ENCODE assay signal across 8 cellular contexts in the genomic region with DNA sequence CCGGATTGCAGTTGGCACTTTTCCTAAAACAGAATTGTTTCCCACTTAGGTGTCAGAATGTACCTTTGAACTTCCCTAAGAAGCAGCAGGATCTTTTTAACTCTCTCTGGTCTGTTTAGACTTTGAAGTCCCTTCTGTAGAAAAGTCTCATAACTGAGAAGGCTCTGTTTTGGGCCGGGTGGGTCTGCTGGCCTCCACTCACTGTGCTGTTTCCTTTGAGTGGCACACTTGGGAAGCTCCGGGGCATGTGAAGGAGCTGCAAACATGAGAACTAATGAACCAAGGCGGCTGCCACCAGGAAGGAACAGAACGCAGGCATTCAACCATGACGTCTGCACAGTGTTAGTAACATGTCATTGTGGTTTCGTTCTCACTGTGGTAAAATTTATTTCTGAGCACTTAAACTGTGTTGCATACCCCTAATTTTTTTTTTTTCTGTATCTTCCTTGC. TPM values are rescaled to one million over a fixed set of nuclear protein-coding genes. Genes with fewer than 3 reads are reported as not detected.
DNase-seq lines count a peak whose midpoint lies in the region; ATAC-seq, FAIRE-seq and TF ChIP-seq lines count a peak whose summit lies in the region.

No MANE protein-coding gene starts in this region.

- H3K27me3 Mint-ChIP-seq in effector memory CD8-positive, alpha-beta T cell, result no peaks in the 10 kb centered on the region
- H3K27me3 Mint-ChIP-seq in endothelial cell (ENCODE audit: unreplicated experiment), result no peaks in the 10 kb centered on the region

- H3K4me1 Mint-ChIP-seq in effector memory CD8-positive, alpha-beta T cell (ENCODE audit: low read depth in 2 of 2), result peaks cover 14 to 25% of the 10 kb centered on the region in 2 donors
- H3K4me1 Mint-ChIP-seq in endothelial cell (ENCODE audit: unreplicated experiment), result no peaks in the 10 kb centered on the region

- peak; percentile 94 for FAIRE-seq in GM18507 (lab: Jason Lieb, UNC)

- no peaks in the 10 kb centered on the region for H3K9me3 Mint-ChIP-seq in effector memory CD8-positive, alpha-beta T cell
- H3K9me3 Mint-ChIP-seq in endothelial cell (ENCODE audit: unreplicated experiment), result no peaks in the 10 kb centered on the region

- H3K27ac Mint-ChIP-seq in effector memory CD8-positive, alpha-beta T cell, result peak overlapping the region; percentile 96 to 97
- H3K27ac Mint-ChIP-seq in endothelial cell (ENCODE audit: unreplicated experiment), result no peak overlapping the region

- peak overlapping the region; percentile 78 to 87 for H3K4me3 Mint-ChIP-seq in effector memory CD8-positive, alpha-beta T cell
- no peak overlapping the region for H3K4me3 Mint-ChIP-seq in endothelial cell (ENCODE audit: unreplicated experiment)

- peaks cover 41% of the 10 kb centered on the region for H3K36me3 Mint-ChIP-seq in effector memory CD8-positive, alpha-beta T cell (ENCODE audit: insufficient read depth)
- peaks cover 10% of the 10 kb centered on the region for H3K36me3 Mint-ChIP-seq in endothelial cell (ENCODE audit: low read depth, unreplicated experiment)

- peak; percentile 82 for ATAC-seq in effector memory CD8-positive, alpha-beta T cell (replicated peaks)

- DNase-seq in GM18507 (ENCODE audit: extremely low spot score, insufficient read length, low read depth) (no peak), HT-29 (ENCODE audit: low spot score) (peak; percentile 44), Ammon's horn (ENCODE audit: low spot score) (no peak), KG1 (lab: John Stamatoyannopoulos, UW) (no peak), endothelial cell (ENCODE audit: low spot score) (no peak)
- peak; percentile 33 to 43 for DNase-seq in activated CD4-positive, alpha-beta T cell treated with anti-CD3 and anti-CD28 coated beads for 24 hours (ENCODE audit: low read depth in 2 of 2)
- peak; percentile 64 to 71 (median 68) for DNase-seq in effector memory CD8-positive, alpha-beta T cell
- DNase-seq in stimulated activated CD4-positive, alpha-beta T cell treated with anti-CD3 and anti-CD28 coated beads, TNF-alpha, amount 100 ng/mL, for 4 hours (ENCODE audit: low read depth in 3 of 3), result peak in 2 of 3 experiments; percentile 30 to 49

- no peak for TF ChIP-seq CTCF in endothelial cell (IDR thresholded peaks at IDR 0.05; ENCODE audit: unreplicated experiment)

RNA-seq across cellular contexts. Expression of a gene that starts 19.5 kb away (rescaled TPM):
- 1.8 and 2.0 TPM in 2 replicates for total RNA-seq in HT-29 (2014; rRNA removed; shearing (Covaris generic))
- total RNA-seq in endothelial cell (ENCODE audit: unreplicated experiment), result 0.05 TPM

RNA-seq across cellular contexts. Expression of a gene that starts 33.8 kb away (rescaled TPM):
- total RNA-seq in HT-29 (2014; rRNA removed; shearing (Covaris generic)), result 10.9 and 13.2 TPM in 2 replicates
- total RNA-seq in endothelial cell (ENCODE audit: unreplicated experiment), result 24.9 TPM

Comparison
In these comparisons a context has a peak if more than half of its experiments do, and no peak if none do; other contexts are left out.
1. DNase-seq: peak in HT-29 (single experiment), activated CD4-positive, alpha-beta T cell treated with anti-CD3 and anti-CD28 coated beads for 24 hours (2 of 2), effector memory CD8-positive, alpha-beta T cell (3 of 3) and stimulated activated CD4-positive, alpha-beta T cell treated with anti-CD3 and anti-CD28 coated beads, TNF-alpha, amount 100 ng/mL, for 4 hours (2 of 3); none in GM18507 (single experiment), Ammon's horn (single experiment), KG1 (single experiment) and endothelial cell (single experiment).